ENCODE assay signal across 8 cellular contexts in the genomic region with DNA sequence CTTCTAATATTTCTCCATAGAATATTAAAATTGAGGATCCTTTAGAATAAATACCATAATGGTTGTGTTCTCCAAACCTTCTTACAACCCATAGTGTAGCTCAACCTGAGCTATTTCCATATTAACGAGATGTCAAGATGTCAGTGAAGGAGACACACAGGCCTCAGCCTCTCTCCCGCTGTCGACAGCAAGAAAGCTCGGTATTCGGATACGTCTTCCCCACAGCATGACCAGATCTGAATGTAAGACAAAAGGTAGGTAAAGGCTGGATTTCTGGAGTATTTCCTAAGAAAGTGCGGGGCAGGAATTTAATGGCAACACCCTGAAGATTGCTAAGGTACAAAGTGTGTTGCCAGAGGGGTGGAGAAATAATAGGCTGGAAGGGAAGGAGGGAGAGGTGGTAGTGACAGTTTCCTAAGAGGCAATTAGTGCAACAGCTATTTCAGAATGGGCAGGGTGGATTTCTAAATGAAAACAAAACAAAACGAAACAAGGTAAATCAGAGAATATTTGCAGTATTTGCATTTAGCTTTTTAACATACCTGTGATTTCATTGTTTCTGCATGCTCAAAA. TPM values are rescaled to one million over a fixed set of nuclear protein-coding genes. Genes with fewer than 3 reads are reported as not detected.
DNase-seq lines count a peak whose midpoint lies in the region; ATAC-seq, FAIRE-seq and TF ChIP-seq lines count a peak whose summit lies in the region.

No MANE protein-coding gene starts in this region.

- peak overlapping the region; percentile 21 to 96 (median 90) for H3K27ac ChIP-seq in Peyer's patch
- H3K27ac ChIP-seq in esophagus squamous epithelium, result peak overlapping the region; percentile 89 to 97 (median 94)
- H3K27ac ChIP-seq in sigmoid colon, result peak overlapping the region; percentile 93 to 99 (median 97)
- peak overlapping the region in 1 of 4 donors; percentile 94 for H3K27ac ChIP-seq in pancreas

- H3K4me3 ChIP-seq in GM12864 (ENCODE audit: low read depth, low read length), result peak overlapping the region; percentile 98
- peak overlapping the region in 3 of 4 donors; percentile 52 to 85 (median 62) for H3K4me3 ChIP-seq in Peyer's patch
- peak overlapping the region; percentile 51 to 98 (median 82) for H3K4me3 ChIP-seq in esophagus squamous epithelium
- H3K4me3 ChIP-seq in sigmoid colon, result peak overlapping the region in 3 of 4 donors; percentile 76 to 91 (median 85)
- H3K4me3 ChIP-seq in pancreas, result peak overlapping the region in 2 of 4 donors; percentile 74 to 85

- no peaks in the 10 kb centered on the region for H3K36me3 ChIP-seq in Peyer's patch
- no peaks in the 10 kb centered on the region for H3K36me3 ChIP-seq in esophagus squamous epithelium
- H3K36me3 ChIP-seq in sigmoid colon, result no peaks in the 10 kb centered on the region
- no peaks in the 10 kb centered on the region for H3K36me3 ChIP-seq in pancreas

- H3K4me1 ChIP-seq in Peyer's patch (peaks cover 0 to 46% (median 5%) of the 10 kb centered on the region in 4 donors), esophagus squamous epithelium (peaks cover 23 to 77% (median 28%) of the 10 kb centered on the region in 3 donors), sigmoid colon (peaks cover 0 to 60% (median 49%) of the 10 kb centered on the region in 4 donors), pancreas (peaks cover 0 to 22% (median 18%) of the 10 kb centered on the region in 3 donors)

- TF ChIP-seq CTCF in GM12864 (IDR thresholded peaks at IDR 0.05; ENCODE audit: low read depth, low read length, missing control alignments) (no peak), Peyer's patch (IDR thresholded peaks at IDR 0.05) (no peak), esophagus squamous epithelium (IDR thresholded peaks at IDR 0.05) (no peak), sigmoid colon (IDR thresholded peaks at IDR 0.05) (no peak), pancreas (IDR thresholded peaks at IDR 0.05) (no peak)

- 47 to 77% methylated on average over 8 of the region's 8 CpGs for WGBS in esophagus squamous epithelium, 2 donors
- WGBS in sigmoid colon, 2 donors, result 83 to 85% methylated on average over 8 of the region's 8 CpGs
- 78 to 84% methylated on average over 8 of the region's 8 CpGs for WGBS in pancreas, 2 donors

- H3K9me3 ChIP-seq in Peyer's patch (no peaks in the 10 kb centered on the region), esophagus squamous epithelium (no peaks in the 10 kb centered on the region), sigmoid colon (no peaks in the 10 kb centered on the region), pancreas (no peaks in the 10 kb centered on the region)

- intact Hi-C loops in esophagus squamous epithelium (cut with DNase I), result loop anchor here (10.0 kb wide), 1 partner anchor 145 kb away; no protein-coding TSS in a partner anchor
- intact Hi-C loops in sigmoid colon (cut with DNase I), result loop anchor here (1.0 to 10.0 kb wide), 4 partner anchors 203 to 1195 kb away; partner anchors contain the start of genes CEP170, DESI2 and SDCCAG8
- intact Hi-C loops in pancreas (cut with DNase I), result no loop called here

- TF ChIP-seq EP300 in sigmoid colon (IDR thresholded peaks at IDR 0.05), result no peak

- no peak for DNase-seq in GM12864 (ENCODE audit: low read depth)
- DNase-seq in Peyer's patch, result no peak
- no peak for DNase-seq in esophagus squamous epithelium (lab: John Stamatoyannopoulos, UW)
- DNase-seq in sigmoid colon, result no peak
- no peak for DNase-seq in NCI-H2227 (lab: John Stamatoyannopoulos, UW; ENCODE audit: unreplicated experiment)
- DNase-seq in pancreas, result no peak
- no peak for DNase-seq in NCI-H187 treated with DMSO at 0.1 percent for 48 hours (lab: John Stamatoyannopoulos, UW)
- DNase-seq in NCI-H1694 (lab: John Stamatoyannopoulos, UW), result no peak

- no peak for FAIRE-seq in pancreas (lab: Jason Lieb, UNC)

- H3K27me3 ChIP-seq in Peyer's patch, result no peaks in the 10 kb centered on the region
- no peaks in the 10 kb centered on the region for H3K27me3 ChIP-seq in esophagus squamous epithelium
- no peaks in the 10 kb centered on the region for H3K27me3 ChIP-seq in sigmoid colon
- H3K27me3 ChIP-seq in pancreas, result no peaks in the 10 kb centered on the region

- no peak for ATAC-seq in pancreas

- TF ChIP-seq POLR2A in Peyer's patch (IDR thresholded peaks at IDR 0.05) (no peak), esophagus squamous epithelium (IDR thresholded peaks at IDR 0.05) (no peak), sigmoid colon (IDR thresholded peaks at IDR 0.05) (no peak)

RNA-seq across cellular contexts. Expression of gene ADSS2, which starts 1.7 kb away (rescaled TPM):
- total RNA-seq in Peyer's patch (10 to 100 TPM; 26.9 to 47.0 (median 30.4) TPM), esophagus squamous epithelium (10 to 100 TPM; 22.1 to 59.5 (median 35.4) TPM), sigmoid colon (10 to 100 TPM; 23.8 to 42.0 (median 31.7) TPM), pancreas (10 to 100 TPM; 10.7 to 21.9 (median 14.5) TPM)
- polyA plus RNA-seq in sigmoid colon (10 to 100 TPM; 27.3 to 38.4 (median 30.0) TPM), pancreas (10 to 100 TPM in 1 of 2 donors, 1 to 10 TPM in 1; 8.6 to 15.0 TPM)

RNA-seq across cellular contexts. Expression of gene CATSPERE, which starts 11.1 kb away (rescaled TPM):
- total RNA-seq in Peyer's patch (1 to 10 TPM in 2 of 4 donors, under 1 TPM in 1, not detected in 1; 0.18 to 9.3 (median 1.2) TPM), esophagus squamous epithelium (1 to 10 TPM in 1 of 4 donors, under 1 TPM in 3; 0.23 to 2.7 (median 0.44) TPM), sigmoid colon (1 to 10 TPM; 1.1 to 2.0 (median 1.5) TPM), pancreas (1 to 10 TPM in 1 of 6 donors, under 1 TPM in 5; 0.19 to 1.2 (median 0.60) TPM)
- polyA plus RNA-seq in sigmoid colon (under 1 TPM in 1 of 3 donors, not detected in 2; 0.31 TPM), pancreas (under 1 TPM; 0.46 to 0.68 TPM)

Comparison
In these comparisons a context has a peak if more than half of its experiments do, and no peak if none do; other contexts are left out.
1. intact Hi-C loops: an anchor here in esophagus squamous epithelium (10.0 kb wide) and sigmoid colon (1.0 to 10.0 kb wide); none called in pancreas.